1 cellular context compared by ENCODE assay signal in genomic region chr9:108410161-108410560, GRCh38.
TF ChIP-seq lines count a peak whose summit lies in the region.

No MANE protein-coding gene starts in this region.

TF ChIP-seq in HCT116, 20 proteins besides CTCF, POLR2A, EP300 and RAD21 (continued from another document):
- TF ChIP-seq, protein P1, sequence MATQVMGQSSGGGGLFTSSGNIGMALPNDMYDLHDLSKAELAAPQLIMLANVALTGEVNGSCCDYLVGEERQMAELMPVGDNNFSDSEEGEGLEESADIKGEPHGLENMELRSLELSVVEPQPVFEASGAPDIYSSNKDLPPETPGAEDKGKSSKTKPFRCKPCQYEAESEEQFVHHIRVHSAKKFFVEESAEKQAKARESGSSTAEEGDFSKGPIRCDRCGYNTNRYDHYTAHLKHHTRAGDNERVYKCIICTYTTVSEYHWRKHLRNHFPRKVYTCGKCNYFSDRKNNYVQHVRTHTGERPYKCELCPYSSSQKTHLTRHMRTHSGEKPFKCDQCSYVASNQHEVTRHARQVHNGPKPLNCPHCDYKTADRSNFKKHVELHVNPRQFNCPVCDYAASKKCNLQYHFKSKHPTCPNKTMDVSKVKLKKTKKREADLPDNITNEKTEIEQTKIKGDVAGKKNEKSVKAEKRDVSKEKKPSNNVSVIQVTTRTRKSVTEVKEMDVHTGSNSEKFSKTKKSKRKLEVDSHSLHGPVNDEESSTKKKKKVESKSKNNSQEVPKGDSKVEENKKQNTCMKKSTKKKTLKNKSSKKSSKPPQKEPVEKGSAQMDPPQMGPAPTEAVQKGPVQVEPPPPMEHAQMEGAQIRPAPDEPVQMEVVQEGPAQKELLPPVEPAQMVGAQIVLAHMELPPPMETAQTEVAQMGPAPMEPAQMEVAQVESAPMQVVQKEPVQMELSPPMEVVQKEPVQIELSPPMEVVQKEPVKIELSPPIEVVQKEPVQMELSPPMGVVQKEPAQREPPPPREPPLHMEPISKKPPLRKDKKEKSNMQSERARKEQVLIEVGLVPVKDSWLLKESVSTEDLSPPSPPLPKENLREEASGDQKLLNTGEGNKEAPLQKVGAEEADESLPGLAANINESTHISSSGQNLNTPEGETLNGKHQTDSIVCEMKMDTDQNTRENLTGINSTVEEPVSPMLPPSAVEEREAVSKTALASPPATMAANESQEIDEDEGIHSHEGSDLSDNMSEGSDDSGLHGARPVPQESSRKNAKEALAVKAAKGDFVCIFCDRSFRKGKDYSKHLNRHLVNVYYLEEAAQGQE (IDR thresholded peaks at IDR 0.05; ENCODE audit: low read depth), result no peak
- TF ChIP-seq FOSL1 (IDR thresholded peaks at IDR 0.05; ENCODE audit: low read depth) (no peak), SIN3A (IDR thresholded peaks at IDR 0.05; ENCODE audit: low read depth) (no peak), SRF (IDR thresholded peaks at IDR 0.05; ENCODE audit: low read depth) (no peak), SP1 (IDR thresholded peaks at IDR 0.05; ENCODE audit: low read depth) (no peak), CBX3 (IDR thresholded peaks at IDR 0.05; ENCODE audit: low read depth) (no peak), JUND (IDR thresholded peaks at IDR 0.05) (no peak)
- TF ChIP-seq, protein P2, sequence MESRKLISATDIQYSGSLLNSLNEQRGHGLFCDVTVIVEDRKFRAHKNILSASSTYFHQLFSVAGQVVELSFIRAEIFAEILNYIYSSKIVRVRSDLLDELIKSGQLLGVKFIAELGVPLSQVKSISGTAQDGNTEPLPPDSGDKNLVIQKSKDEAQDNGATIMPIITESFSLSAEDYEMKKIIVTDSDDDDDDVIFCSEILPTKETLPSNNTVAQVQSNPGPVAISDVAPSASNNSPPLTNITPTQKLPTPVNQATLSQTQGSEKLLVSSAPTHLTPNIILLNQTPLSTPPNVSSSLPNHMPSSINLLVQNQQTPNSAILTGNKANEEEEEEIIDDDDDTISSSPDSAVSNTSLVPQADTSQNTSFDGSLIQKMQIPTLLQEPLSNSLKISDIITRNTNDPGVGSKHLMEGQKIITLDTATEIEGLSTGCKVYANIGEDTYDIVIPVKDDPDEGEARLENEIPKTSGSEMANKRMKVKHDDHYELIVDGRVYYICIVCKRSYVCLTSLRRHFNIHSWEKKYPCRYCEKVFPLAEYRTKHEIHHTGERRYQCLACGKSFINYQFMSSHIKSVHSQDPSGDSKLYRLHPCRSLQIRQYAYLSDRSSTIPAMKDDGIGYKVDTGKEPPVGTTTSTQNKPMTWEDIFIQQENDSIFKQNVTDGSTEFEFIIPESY (IDR thresholded peaks at IDR 0.05; ENCODE audit: extremely low read depth, insufficient replicate concordance, low read length), result no peak
